9 cellular contexts compared by ENCODE assay signal in the genomic region with DNA sequence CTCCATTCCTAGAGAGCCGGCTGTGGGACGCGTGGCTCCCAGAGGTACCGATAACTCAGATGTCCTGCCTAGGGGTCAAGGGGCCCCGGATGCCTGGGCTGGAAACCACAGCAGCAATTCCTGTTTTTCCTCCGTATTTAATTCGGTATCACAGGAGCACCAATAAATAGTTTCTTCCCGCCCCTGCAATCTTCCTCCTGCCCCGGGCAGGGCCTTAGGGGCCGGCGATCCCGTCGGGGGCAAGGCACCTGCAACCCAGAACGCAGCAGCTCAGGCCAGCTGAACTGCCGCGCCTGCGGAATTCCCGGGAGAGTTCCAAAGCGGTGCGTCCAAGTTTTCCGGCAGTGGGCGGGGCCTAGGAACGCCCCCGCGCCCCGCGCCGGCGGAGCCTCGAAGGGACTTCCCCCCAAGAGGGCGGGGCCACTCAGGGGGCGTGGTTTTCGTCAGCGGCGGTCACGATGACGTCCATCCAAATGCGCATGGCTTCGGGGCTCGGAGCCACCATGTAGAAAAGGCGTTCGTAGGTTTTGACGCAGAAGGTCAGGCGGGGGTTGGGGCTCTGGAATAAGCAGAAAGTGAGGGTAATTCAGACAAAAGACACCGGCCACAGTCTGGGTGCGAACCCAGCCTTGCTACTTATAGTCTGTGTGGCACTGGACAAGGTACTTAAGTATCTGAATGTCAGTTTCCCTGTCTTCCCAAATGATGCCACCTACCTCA. TPM values are rescaled to one million over a fixed set of nuclear protein-coding genes. Genes with fewer than 3 reads are reported as not detected.
DNase-seq lines count a peak whose midpoint lies in the region; FAIRE-seq and TF ChIP-seq lines count a peak whose summit lies in the region.
"Had no signal": no experiment of that assay in that cellular context is flagged by ENCODE, and none has a peak within 500 bp of the region (broad histone marks: within the 10 kb centered on the region; RNA-seq: fewer than 3 reads in every experiment).

No MANE protein-coding gene starts in this region.

- H3K9me3 ChIP-seq in SK-N-MC (ENCODE audit: low read depth, low read length) (no peaks in the 10 kb centered on the region), neural progenitor cell (ENCODE audit: low read depth) (no peaks in the 10 kb centered on the region)

- H3K4me3 ChIP-seq in SK-N-MC (peak overlapping the region; percentile 84), neural progenitor cell (peak overlapping the region; percentile 40)

- peaks cover 7% of the 10 kb centered on the region for H3K36me3 Mint-ChIP-seq in activated naive CD4-positive, alpha-beta T cell treated with anti-CD3 and anti-CD28 coated beads, Interleukin-2, amount 10 ng/mL, durations not matched to agents 7 days and 5 days
- no peaks in the 10 kb centered on the region for H3K36me3 Mint-ChIP-seq in neural progenitor cell
- H3K36me3 Mint-ChIP-seq in stimulated activated naive CD8-positive, alpha-beta T cell treated with anti-CD3 and anti-CD28 coated beads, Interleukin-15, Interleukin-2, amounts not matched to agents 100 ng/mL and 50 ng/mL, for 24 hours (ENCODE audit: low read depth), result peaks cover 15% of the 10 kb centered on the region

- H3K36me3 ChIP-seq in SK-N-MC (ENCODE audit: insufficient read depth, low read length), result no peaks in the 10 kb centered on the region
- H3K36me3 ChIP-seq in neural progenitor cell, result no peaks in the 10 kb centered on the region

- no peak for TF ChIP-seq CTCF in neural progenitor cell (IDR thresholded peaks at IDR 0.05)

- H3K4me1 Mint-ChIP-seq in activated naive CD4-positive, alpha-beta T cell treated with anti-CD3 and anti-CD28 coated beads, Interleukin-2, amount 10 ng/mL, durations not matched to agents 7 days and 5 days, result peaks cover 34% of the 10 kb centered on the region
- peaks cover 5% of the 10 kb centered on the region for H3K4me1 Mint-ChIP-seq in neural progenitor cell
- peaks cover 27% of the 10 kb centered on the region for H3K4me1 Mint-ChIP-seq in stimulated activated naive CD8-positive, alpha-beta T cell treated with anti-CD3 and anti-CD28 coated beads, Interleukin-15, Interleukin-2, amounts not matched to agents 100 ng/mL and 50 ng/mL, for 24 hours (ENCODE audit: low read depth)

- no peaks in the 10 kb centered on the region for H4K20me1 ChIP-seq in neural progenitor cell (ENCODE audit: low read depth)

- peak overlapping the region; percentile 67 for H3K4me3 Mint-ChIP-seq in activated naive CD4-positive, alpha-beta T cell treated with anti-CD3 and anti-CD28 coated beads, Interleukin-2, amount 10 ng/mL, durations not matched to agents 7 days and 5 days
- H3K4me3 Mint-ChIP-seq in neural progenitor cell, result peak overlapping the region; percentile 83
- H3K4me3 Mint-ChIP-seq in stimulated activated naive CD8-positive, alpha-beta T cell treated with anti-CD3 and anti-CD28 coated beads, Interleukin-15, Interleukin-2, amounts not matched to agents 100 ng/mL and 50 ng/mL, for 24 hours, result peak overlapping the region; percentile 78

- H3K4me1 ChIP-seq in neural progenitor cell, result no peaks in the 10 kb centered on the region

- no peak for FAIRE-seq in frontal cortex (lab: Jason Lieb, UNC)

- H3K9me3 Mint-ChIP-seq in activated naive CD4-positive, alpha-beta T cell treated with anti-CD3 and anti-CD28 coated beads, Interleukin-2, amount 10 ng/mL, durations not matched to agents 7 days and 5 days, result no peaks in the 10 kb centered on the region
- H3K9me3 Mint-ChIP-seq in neural progenitor cell, result no peaks in the 10 kb centered on the region
- no peaks in the 10 kb centered on the region for H3K9me3 Mint-ChIP-seq in stimulated activated naive CD8-positive, alpha-beta T cell treated with anti-CD3 and anti-CD28 coated beads, Interleukin-15, Interleukin-2, amounts not matched to agents 100 ng/mL and 50 ng/mL, for 24 hours

- no peak overlapping the region; the same call in 1 of the 2 replicates for H3K27ac ChIP-seq in SK-N-MC
- H3K27ac ChIP-seq in neural progenitor cell, result no peak overlapping the region
- H3K27ac ChIP-seq: C4-2B had no signal

- H3K9ac ChIP-seq in SK-N-MC (ENCODE audit: insufficient read length) (peak overlapping the region; percentile 75), neural progenitor cell (no peak overlapping the region)

- peak overlapping the region; percentile 86 for H2AFZ ChIP-seq in neural progenitor cell (replicated peaks)

- H3K27me3 ChIP-seq in neural progenitor cell, result peaks cover 14% of the 10 kb centered on the region

- no peaks in the 10 kb centered on the region for H3K27me3 Mint-ChIP-seq in activated naive CD4-positive, alpha-beta T cell treated with anti-CD3 and anti-CD28 coated beads, Interleukin-2, amount 10 ng/mL, durations not matched to agents 7 days and 5 days
- H3K27me3 Mint-ChIP-seq in neural progenitor cell (ENCODE audit: insufficient read depth, low read depth), result peaks cover 3% of the 10 kb centered on the region
- H3K27me3 Mint-ChIP-seq in stimulated activated naive CD8-positive, alpha-beta T cell treated with anti-CD3 and anti-CD28 coated beads, Interleukin-15, Interleukin-2, amounts not matched to agents 100 ng/mL and 50 ng/mL, for 24 hours, result no peaks in the 10 kb centered on the region

- peak; percentile 63 for DNase-seq in NK-92 (lab: John Stamatoyannopoulos, UW; ENCODE audit: unreplicated experiment)
- no peak for DNase-seq in NK-92 treated with Interleukin-12 subunit alpha and Interleukin-12 subunit beta, amount 100 ng/mL, for 24 hours (lab: John Stamatoyannopoulos, UW)
- peak in 75 of 76 experiments; percentile 22 to 97 (median 85) for DNase-seq in HUDEP-2 (lab: John Stamatoyannopoulos, UW; ENCODE audit: unreplicated experiment in 76 of 76)
- DNase-seq in SK-N-MC (ENCODE audit: low read depth, low spot score), result peak; percentile 42
- DNase-seq in activated naive CD4-positive, alpha-beta T cell treated with anti-CD3 and anti-CD28 coated beads, Interleukin-2, amount 10 ng/mL, durations not matched to agents 7 days and 5 days, result peak; percentile 94
- peak; percentile 85 to 99 for DNase-seq in frontal cortex (ENCODE audit: low spot score in 2 of 2)
- DNase-seq in neural progenitor cell (ENCODE audit: low spot score), result peak; percentile 98

- peak overlapping the region; percentile 75 for H3K4me2 ChIP-seq in neural progenitor cell

- peaks cover 10% of the 10 kb centered on the region for H3F3A ChIP-seq in neural progenitor cell (ENCODE audit: low read depth)

- H3K79me2 ChIP-seq in neural progenitor cell (ENCODE audit: low read depth), result no peaks in the 10 kb centered on the region

- CTCF ChIA-PET in activated naive CD4-positive, alpha-beta T cell treated with anti-CD3 and anti-CD28 coated beads, Interleukin-2, amount 10 ng/mL, durations not matched to agents 7 days and 5 days (lab: Charles Lee), result interaction anchor here (1.2 to 2.4 kb wide), 2 partner anchors 12 to 15 kb away, joined by 3 to 7 read pairs; no protein-coding TSS in a partner anchor

- peak overlapping the region; percentile 80 for H3K27ac Mint-ChIP-seq in activated naive CD4-positive, alpha-beta T cell treated with anti-CD3 and anti-CD28 coated beads, Interleukin-2, amount 10 ng/mL, durations not matched to agents 7 days and 5 days
- H3K27ac Mint-ChIP-seq in neural progenitor cell, result peak overlapping the region; percentile 43
- peak overlapping the region; percentile 92 for H3K27ac Mint-ChIP-seq in stimulated activated naive CD8-positive, alpha-beta T cell treated with anti-CD3 and anti-CD28 coated beads, Interleukin-15, Interleukin-2, amounts not matched to agents 100 ng/mL and 50 ng/mL, for 24 hours

RNA-seq across cellular contexts. Expression of a gene that starts 9.7 kb away (rescaled TPM):
- total RNA-seq in frontal cortex (under 0.01 TPM), neural progenitor cell (ENCODE audit: low replicate concordance) (0.24 and 0.37 TPM in 2 replicates)

RNA-seq across cellular contexts. Expression of a gene that starts 29.4 kb away (rescaled TPM):
- total RNA-seq in frontal cortex (1.2 TPM), neural progenitor cell (ENCODE audit: low replicate concordance) (3.4 and 21.9 TPM in 2 replicates)

RNA-seq across cellular contexts. Expression of a gene that starts 51.9 kb away (rescaled TPM):
- total RNA-seq in frontal cortex, result 19.2 TPM
- total RNA-seq in neural progenitor cell (ENCODE audit: low replicate concordance), result 13.6 and 27.8 TPM in 2 replicates

RNA-seq across cellular contexts. Expression of a gene that starts 57.8 kb away (rescaled TPM):
- total RNA-seq in frontal cortex (0.82 TPM), neural progenitor cell (ENCODE audit: low replicate concordance) (not detected in 2 replicates)
